Comparison of ENCODE assay signal across 18 cellular contexts in genomic region chr1:40635763-40636500, GRCh38.
"Had no signal": no experiment of that assay in that cellular context is flagged by ENCODE, and none has a peak within 500 bp of the region (broad histone marks: within the 10 kb centered on the region; RNA-seq: fewer than 3 reads in every experiment).

No MANE protein-coding gene starts in this region.

- H3K27me3 Mint-ChIP-seq: activated CD4-positive, alpha-beta T cell treated with anti-CD3 and anti-CD28 coated beads, Interleukin-2, amount 10 ng/mL, durations not matched to agents 7 days and 5 days; activated CD8-positive, alpha-beta memory T cell treated with anti-CD3 and anti-CD28 coated beads, Interleukin-2, amount 10 ng/mL, durations not matched to agents 7 days and 5 days; activated CD8-positive, alpha-beta T cell treated with anti-CD3 and anti-CD28 coated beads for 36 hours; effector memory CD8-positive, alpha-beta T cell; naive B cell; progenitor cell of endocrine pancreas had no signal

- H3K4me3 ChIP-seq: body of pancreas, cardiac muscle cell, heart left ventricle, lower lobe of right lung, testis, vagina had no signal

- H3K27ac Mint-ChIP-seq: activated CD4-positive, alpha-beta T cell treated with anti-CD3 and anti-CD28 coated beads, Interleukin-2, amount 10 ng/mL, durations not matched to agents 7 days and 5 days; activated CD8-positive, alpha-beta memory T cell treated with anti-CD3 and anti-CD28 coated beads, Interleukin-2, amount 10 ng/mL, durations not matched to agents 7 days and 5 days; activated CD8-positive, alpha-beta T cell treated with anti-CD3 and anti-CD28 coated beads for 36 hours; activated T-helper 1 cell treated with anti-CD3 and anti-CD28 coated beads, Interleukin-12 subunit alpha, Interleukin-12 subunit beta, Interleukin-2, Interleukin-4 antibody, amounts not matched to agents 30 ng/mL and 10 ng/mL and 1 ng/mL, durations not matched to agents 14 hours and 24 hours and 36 hours; progenitor cell of endocrine pancreas had no signal

- H3K9me3 ChIP-seq: body of pancreas, heart left ventricle, lower lobe of right lung, testis, vagina had no signal

- DNase-seq: activated CD4-positive, alpha-beta T cell treated with anti-CD3 and anti-CD28 coated beads, Interleukin-2, amount 10 ng/mL, durations not matched to agents 7 days and 5 days; activated CD8-positive, alpha-beta memory T cell treated with anti-CD3 and anti-CD28 coated beads, Interleukin-2, amount 10 ng/mL, durations not matched to agents 7 days and 5 days; activated CD8-positive, alpha-beta T cell treated with anti-CD3 and anti-CD28 coated beads for 36 hours; activated naive CD4-positive, alpha-beta T cell treated with Interleukin-2 at 50 U/mL for 16 hours; body of pancreas; effector memory CD8-positive, alpha-beta T cell; heart left ventricle; lower lobe of right lung; naive B cell; stimulated activated CD4-positive, alpha-beta T cell treated with anti-CD3 and anti-CD28 coated beads, Interleukin-4, amount 100 ng/mL, for 4 hours; testis; trophoblast cell had no signal

- H3K36me3 Mint-ChIP-seq: naive B cell had no signal

- H3K36me3 ChIP-seq: cardiac muscle cell, heart left ventricle, lower lobe of right lung, vagina had no signal

- H3K4me3 Mint-ChIP-seq: activated CD4-positive, alpha-beta T cell treated with anti-CD3 and anti-CD28 coated beads, Interleukin-2, amount 10 ng/mL, durations not matched to agents 7 days and 5 days; activated CD8-positive, alpha-beta memory T cell treated with anti-CD3 and anti-CD28 coated beads, Interleukin-2, amount 10 ng/mL, durations not matched to agents 7 days and 5 days; activated CD8-positive, alpha-beta T cell treated with anti-CD3 and anti-CD28 coated beads for 36 hours; activated T-helper 1 cell treated with anti-CD3 and anti-CD28 coated beads, Interleukin-12 subunit alpha, Interleukin-12 subunit beta, Interleukin-2, Interleukin-4 antibody, amounts not matched to agents 30 ng/mL and 10 ng/mL and 1 ng/mL, durations not matched to agents 14 hours and 24 hours and 36 hours; effector memory CD8-positive, alpha-beta T cell had no signal

- FAIRE-seq: islet of Langerhans had no signal

- H3K4me1 ChIP-seq: body of pancreas had no signal

- ATAC-seq: activated CD8-positive, alpha-beta memory T cell treated with anti-CD3 and anti-CD28 coated beads, Interleukin-2, amount 10 ng/mL, durations not matched to agents 7 days and 5 days; activated CD8-positive, alpha-beta T cell treated with anti-CD3 and anti-CD28 coated beads for 36 hours; body of pancreas; effector memory CD8-positive, alpha-beta T cell; heart left ventricle; lower lobe of right lung; SK-N-SH treated with all-trans-retinoic acid at 6 μM for 48 hours had no signal

- H3K27ac ChIP-seq: body of pancreas, cardiac muscle cell, heart left ventricle, lower lobe of right lung, testis, vagina had no signal

- H3K27me3 ChIP-seq: body of pancreas, cardiac muscle cell, heart left ventricle, testis, vagina had no signal

- H3K9me3 Mint-ChIP-seq: activated CD4-positive, alpha-beta T cell treated with anti-CD3 and anti-CD28 coated beads, Interleukin-2, amount 10 ng/mL, durations not matched to agents 7 days and 5 days; activated T-helper 1 cell treated with anti-CD3 and anti-CD28 coated beads, Interleukin-12 subunit alpha, Interleukin-12 subunit beta, Interleukin-2, Interleukin-4 antibody, amounts not matched to agents 30 ng/mL and 10 ng/mL and 1 ng/mL, durations not matched to agents 14 hours and 24 hours and 36 hours; effector memory CD8-positive, alpha-beta T cell had no signal
